25 cellular contexts compared by ENCODE assay signal in genomic region chr1:167522246-167522645, GRCh38. TPM values are rescaled to one million over a fixed set of nuclear protein-coding genes. Genes with fewer than 3 reads are reported as not detected.
"Had no signal": no experiment of that assay in that cellular context is flagged by ENCODE, and none has a peak within 500 bp of the region (broad histone marks: within the 10 kb centered on the region; RNA-seq: fewer than 3 reads in every experiment).

No MANE protein-coding gene starts in this region.

- FAIRE-seq: frontal cortex had no signal

- DNase-seq: activated CD4-positive, alpha-beta memory T cell treated with anti-CD3 and anti-CD28 coated beads, Interleukin-2, amount 10 ng/mL, durations not matched to agents 7 days and 5 days; activated CD4-positive, alpha-beta T cell treated with anti-CD3 and anti-CD28 coated beads, Interleukin-2, amount 10 ng/mL, durations not matched to agents 24 days and 14 days; activated gamma-delta T cell treated with Interleukin-2 at 50 U/mL for 16 hours; effector CD4-positive, alpha-beta T cell; erythroblast; glutamatergic neuron; hippocampal formation; left ventricle myocardium superior; mammary epithelial cell; midbrain; ovary; stimulated activated CD4-positive, alpha-beta T cell treated with anti-CD3 and anti-CD28 coated beads, Interleukin-4, amount 100 ng/mL, for 4 hours; substantia nigra; thyroid gland; upper lobe of right lung had no signal

- H3K4me1 ChIP-seq: ascending aorta, prostate gland, right atrium auricular region, thyroid gland, upper lobe of right lung had no signal

- ATAC-seq: activated CD4-positive, CD25-positive, alpha-beta regulatory T cell treated with anti-CD3 and anti-CD28 coated beads, Interleukin-2, amount 50 U/mL, for 24 hours; left ventricle myocardium superior; upper lobe of right lung had no signal

- H3K4me3 ChIP-seq: ascending aorta, cardiac muscle cell, ovary, prostate gland, right atrium auricular region, thyroid gland, upper lobe of right lung had no signal

- H3K27ac ChIP-seq: ascending aorta, cardiac muscle cell, neutrophil, ovary, prostate gland, right atrium auricular region, thyroid gland, upper lobe of right lung, VCaP had no signal

- H3K36me3 ChIP-seq: ascending aorta, cardiac muscle cell, neutrophil, ovary, prostate gland, right atrium auricular region, thyroid gland, upper lobe of right lung had no signal

- H3K9me3 ChIP-seq: neutrophil, ovary, prostate gland, thyroid gland, upper lobe of right lung had no signal

RNA-seq across cellular contexts. Expression of gene CD247, which starts 3.9 kb away (rescaled TPM):
- total RNA-seq: chondrocyte, fibroblast of lung, mammary epithelial cell had no signal
- polyA plus RNA-seq: cardiac muscle cell, fibroblast of lung had no signal
